Comparison of ENCODE assay signal across 8 cellular contexts in genomic region chr16:89686520-89687091, GRCh38. TPM values are rescaled to one million over a fixed set of nuclear protein-coding genes. Genes with fewer than 3 reads are reported as not detected.
A peak's percentile ranks its signal among the peaks of the same experiment; 100 is the strongest.
DNase-seq lines count a peak whose midpoint lies in the region; ATAC-seq and TF ChIP-seq lines count a peak whose summit lies in the region.

A gene with protein sequence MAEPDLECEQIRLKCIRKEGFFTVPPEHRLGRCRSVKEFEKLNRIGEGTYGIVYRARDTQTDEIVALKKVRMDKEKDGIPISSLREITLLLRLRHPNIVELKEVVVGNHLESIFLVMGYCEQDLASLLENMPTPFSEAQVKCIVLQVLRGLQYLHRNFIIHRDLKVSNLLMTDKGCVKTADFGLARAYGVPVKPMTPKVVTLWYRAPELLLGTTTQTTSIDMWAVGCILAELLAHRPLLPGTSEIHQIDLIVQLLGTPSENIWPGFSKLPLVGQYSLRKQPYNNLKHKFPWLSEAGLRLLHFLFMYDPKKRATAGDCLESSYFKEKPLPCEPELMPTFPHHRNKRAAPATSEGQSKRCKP (plus strand): TSS chr16:89686689. CDS start chr16:89686711, 22 bp downstream.

- peaks cover 65% of the 10 kb centered on the region for H3K36me3 Mint-ChIP-seq in Caco-2 (ENCODE audit: insufficient read depth, unreplicated experiment)

- CTCF ChIA-PET in Caco-2 (lab: Charles Lee) (interaction anchor here (1.4 to 1.9 kb wide), 2 partner anchors 14 to 87 kb away, joined by 4 to 11 read pairs; partner anchors contain the start of gene SPATA2L), OCI-LY7 (lab: Charles Lee; ENCODE audit: unreplicated experiment) (no interaction called here)

- peak within 1 kb of the TSS; percentile 100 for H3K4me2 ChIP-seq in OCI-LY7 (ENCODE audit: low read length)

- H3K4me3 Mint-ChIP-seq in Caco-2 (ENCODE audit: unreplicated experiment), result peak within 1 kb of the TSS; percentile 71

- H3K4me3 ChIP-seq in Caco-2 (ENCODE audit: low read depth, low read length) (peak within 1 kb of the TSS; percentile 93), OCI-LY7 (ENCODE audit: low read depth, low read length, poor library complexity, severe bottlenecking) (peak within 1 kb of the TSS; percentile 74), epithelial cell of esophagus (ENCODE audit: low read length) (peak within 1 kb of the TSS; percentile 79), mucosa of descending colon (peak within 1 kb of the TSS; percentile 92)

- peak; percentile 58 for ATAC-seq in GM21367 (IDR thresholded peaks at IDR 0.05; ENCODE audit: unreplicated experiment)
- peak; percentile 86 for ATAC-seq in mucosa of descending colon

- H4K20me1 ChIP-seq in OCI-LY7 (ENCODE audit: insufficient read depth, low read length), result no peaks in the 10 kb centered on the region

- H3K4me1 ChIP-seq in Caco-2 (peaks cover 10% of the 10 kb centered on the region), OCI-LY7 (ENCODE audit: insufficient read depth, low read length, poor library complexity, severe bottlenecking) (peaks cover 13% of the 10 kb centered on the region), mucosa of descending colon (ENCODE audit: low read depth) (peaks cover 17% of the 10 kb centered on the region)

- H3K79me2 ChIP-seq in OCI-LY7 (ENCODE audit: insufficient read depth, low read depth, low read length), result peaks cover 25% of the 10 kb centered on the region; the same call in 1 of the 2 replicates

- POLR2A ChIA-PET in Caco-2 (lab: Charles Lee), result interaction anchor here (0.5 to 1.5 kb wide), 4 partner anchors 13 to 125 kb away, joined by 4 to 14 read pairs (median 6); partner anchors contain the start of genes CHMP1A, SPATA33 and VPS9D1
- POLR2A ChIA-PET in OCI-LY7 (lab: Charles Lee), result interaction anchor here (0.6 to 0.7 kb wide), 2 partner anchors 17 to 236 kb away, joined by 3 read pairs; no protein-coding TSS in a partner anchor

- intact Hi-C loops in Caco-2 (cut with micrococcal nuclease; ENCODE audit: unreplicated experiment), result loop anchor here (1.0 to 2.0 kb wide), 2 partner anchors 14 to 28 kb away; no protein-coding TSS in a partner anchor
- intact Hi-C loops in OCI-LY7 (cut with micrococcal nuclease; ENCODE audit: unreplicated experiment), result no loop called here
- intact Hi-C loops in mucosa of descending colon (cut with DNase I, micrococcal nuclease), result no loop called here

- no peaks in the 10 kb centered on the region for H3K27me3 Mint-ChIP-seq in Caco-2 (ENCODE audit: insufficient read depth, unreplicated experiment)

- H2AFZ ChIP-seq in OCI-LY7 (ENCODE audit: low read length), result peak within 1 kb of the TSS; percentile 61

- H3K27ac ChIP-seq in OCI-LY7 (ENCODE audit: low read depth, low read length, poor library complexity, severe bottlenecking), result peak within 1 kb of the TSS; percentile 86

- peaks cover 6% of the 10 kb centered on the region for H3K4me1 Mint-ChIP-seq in Caco-2 (ENCODE audit: low read depth, unreplicated experiment)

- H3K27ac Mint-ChIP-seq in Caco-2 (ENCODE audit: unreplicated experiment), result peak within 1 kb of the TSS; percentile 77

- H3K9me2 ChIP-seq in OCI-LY7 (ENCODE audit: insufficient read depth, low read length), result no peaks in the 10 kb centered on the region

- TF ChIP-seq CTCF in Caco-2 (IDR thresholded peaks at IDR 0.05; ENCODE audit: insufficient read depth in 1 of 2, low read depth in 1 of 2, low read length in 1 of 2, severe bottlenecking in 1 of 2, unreplicated experiment in 1 of 2) (no peak), OCI-LY7 (conservative IDR thresholded peaks at IDR 0.05; ENCODE audit: low read length) (no peak), epithelial cell of esophagus (IDR thresholded peaks at IDR 0.05; ENCODE audit: insufficient read depth, low read depth, low read length, missing control alignments) (no peak), mucosa of descending colon (IDR thresholded peaks at IDR 0.05) (no peak)

- H3K36me3 ChIP-seq in Caco-2 (ENCODE audit: control insufficient read depth, insufficient read depth, low read length), result peaks cover 8% of the 10 kb centered on the region
- H3K36me3 ChIP-seq in OCI-LY7 (ENCODE audit: insufficient read depth, low read length), result peaks cover 45% of the 10 kb centered on the region
- H3K36me3 ChIP-seq in mucosa of descending colon (ENCODE audit: low read depth), result no peaks in the 10 kb centered on the region

- H3K9me3 ChIP-seq in Caco-2, result peaks cover 9% of the 10 kb centered on the region; the same call in 1 of the 2 replicates
- H3K9me3 ChIP-seq in OCI-LY7 (ENCODE audit: low read length), result peaks cover 7% of the 10 kb centered on the region; the same call in 1 of the 2 replicates
- no peaks in the 10 kb centered on the region for H3K9me3 ChIP-seq in mucosa of descending colon

- DNase-seq in Caco-2, result peak; percentile 93 to 98
- peak in 72 of 76 experiments; percentile 31 to 92 (median 83) for DNase-seq in HUDEP-2 (lab: John Stamatoyannopoulos, UW; ENCODE audit: unreplicated experiment in 76 of 76)
- DNase-seq in OCI-LY7 (ENCODE audit: low spot score), result peak; percentile 87
- peak; percentile 89 for DNase-seq in activated T-cell treated with anti-CD3 and anti-CD28 coated beads for 4 hours
- peak; percentile 84 for DNase-seq in epithelial cell of esophagus (ENCODE audit: low read depth)
- DNase-seq in mucosa of descending colon, result peak; percentile 91 to 96 (median 96)
- DNase-seq in stimulated activated CD8-positive, alpha-beta memory T cell treated with anti-CD3 and anti-CD28 coated beads, Interleukin-4, amount 100 ng/mL, for 24 hours (ENCODE audit: low read depth), result peak; percentile 89

- no peaks in the 10 kb centered on the region for H3K27me3 ChIP-seq in Caco-2 (replicated peaks; ENCODE audit: control insufficient read depth, insufficient read depth, low read length)

- peaks cover 21% of the 10 kb centered on the region for H3K9me3 Mint-ChIP-seq in Caco-2 (ENCODE audit: unreplicated experiment)

- BruUV-seq in Caco-2 (replicated peaks; lab: Mats Ljungman, UMichigan), result TSS peak; percentile 22
- BruUV-seq in OCI-LY7 (replicated peaks; lab: Mats Ljungman, UMichigan), result no TSS peak

RNA-seq across cellular contexts. Expression of the gene that starts here (rescaled TPM):
- total RNA-seq in Caco-2 (2022), result 135 and 140 TPM in 2 replicates
- total RNA-seq in OCI-LY7 (2014; rRNA removed; shearing (Covaris generic)), result 88.4 and 98.6 TPM in 2 replicates
- 129 and 130 TPM in 2 replicates for total RNA-seq in OCI-LY7 (2022)
- total RNA-seq in mucosa of descending colon, result 100 to 1,000 TPM in 1 of 3 donors, 10 to 100 TPM in 2; 90.8 to 163 (median 94.5) TPM

Comparison
In these comparisons a context has a peak if more than half of its experiments do, and no peak if none do; other contexts are left out.
1. Peak in every context shown above with its lines: DNase-seq, ATAC-seq, H3K4me3 ChIP-seq and H3K27ac ChIP-seq.